In the genomic region with DNA sequence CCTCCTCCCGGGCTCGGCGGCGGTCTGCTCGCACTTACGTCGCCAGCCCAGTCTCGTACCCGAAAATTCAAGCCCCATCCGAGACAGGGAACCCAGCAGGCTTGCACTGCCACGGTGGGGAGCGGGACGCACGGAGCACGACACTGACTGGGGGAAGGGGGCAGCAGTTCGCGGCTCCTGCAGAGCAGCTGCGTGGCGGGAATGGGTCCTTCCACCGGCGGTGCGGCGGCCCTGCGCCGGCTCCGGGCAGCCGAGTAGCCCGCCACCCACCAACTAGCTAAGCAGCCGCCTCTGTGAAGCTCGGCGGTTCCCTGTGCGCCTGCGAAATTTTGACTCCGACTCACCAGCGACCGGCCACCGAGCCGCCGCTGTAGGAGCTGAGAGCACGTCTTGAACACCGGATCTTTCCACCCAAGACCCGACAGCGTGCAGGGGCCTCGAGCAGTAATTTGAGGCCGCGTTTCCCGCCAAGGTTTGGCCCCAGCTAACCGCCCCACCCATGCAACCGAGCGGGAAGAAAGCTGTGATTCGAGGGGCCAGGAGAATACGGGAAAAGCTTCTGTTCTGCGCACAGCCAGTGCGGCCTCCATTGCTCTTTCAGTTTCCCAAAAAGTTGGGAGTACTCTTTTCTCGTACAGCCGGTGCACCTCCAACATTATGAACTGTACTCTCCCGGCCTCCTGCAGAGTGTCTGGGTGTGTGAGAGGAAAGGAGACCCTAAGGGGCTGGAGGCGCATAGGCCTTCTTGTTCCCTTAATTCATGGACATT, we compare ENCODE assay signal across 1 cellular context.
TF ChIP-seq lines count a peak whose summit lies in the region.

No MANE protein-coding gene starts in this region.

TF ChIP-seq in SK-N-SH treated with all-trans-retinoic acid at 6 μM for 48 hours, 23 proteins besides CTCF, POLR2A, EP300 and RAD21 (continued from another document):
- TF ChIP-seq, protein P1, sequence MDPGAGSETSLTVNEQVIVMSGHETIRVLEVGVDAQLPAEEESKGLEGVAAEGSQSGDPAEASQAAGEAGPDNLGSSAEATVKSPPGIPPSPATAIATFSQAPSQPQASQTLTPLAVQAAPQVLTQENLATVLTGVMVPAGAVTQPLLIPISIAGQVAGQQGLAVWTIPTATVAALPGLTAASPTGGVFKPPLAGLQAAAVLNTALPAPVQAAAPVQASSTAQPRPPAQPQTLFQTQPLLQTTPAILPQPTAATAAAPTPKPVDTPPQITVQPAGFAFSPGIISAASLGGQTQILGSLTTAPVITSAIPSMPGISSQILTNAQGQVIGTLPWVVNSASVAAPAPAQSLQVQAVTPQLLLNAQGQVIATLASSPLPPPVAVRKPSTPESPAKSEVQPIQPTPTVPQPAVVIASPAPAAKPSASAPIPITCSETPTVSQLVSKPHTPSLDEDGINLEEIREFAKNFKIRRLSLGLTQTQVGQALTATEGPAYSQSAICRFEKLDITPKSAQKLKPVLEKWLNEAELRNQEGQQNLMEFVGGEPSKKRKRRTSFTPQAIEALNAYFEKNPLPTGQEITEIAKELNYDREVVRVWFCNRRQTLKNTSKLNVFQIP (CRISPR knock-in tag; IDR thresholded peaks at IDR 0.05; ENCODE audit: borderline replicate concordance, low read depth), result no peak
- TF ChIP-seq ZNF8 (CRISPR knock-in tag; IDR thresholded peaks at IDR 0.05) (no peak), ZNF70 (CRISPR knock-in tag; IDR thresholded peaks at IDR 0.05) (no peak), ZFP30 (CRISPR knock-in tag; IDR thresholded peaks at IDR 0.05) (no peak), ISL1 (CRISPR knock-in tag; IDR thresholded peaks at IDR 0.05) (no peak), OSR1 (CRISPR knock-in tag; IDR thresholded peaks at IDR 0.05) (no peak), RARB (CRISPR knock-in tag; IDR thresholded peaks at IDR 0.05) (no peak), ZC3H10 (CRISPR knock-in tag; IDR thresholded peaks at IDR 0.05) (no peak), ESRRG (CRISPR knock-in tag; IDR thresholded peaks at IDR 0.05) (no peak)
- TF ChIP-seq, protein P2, sequence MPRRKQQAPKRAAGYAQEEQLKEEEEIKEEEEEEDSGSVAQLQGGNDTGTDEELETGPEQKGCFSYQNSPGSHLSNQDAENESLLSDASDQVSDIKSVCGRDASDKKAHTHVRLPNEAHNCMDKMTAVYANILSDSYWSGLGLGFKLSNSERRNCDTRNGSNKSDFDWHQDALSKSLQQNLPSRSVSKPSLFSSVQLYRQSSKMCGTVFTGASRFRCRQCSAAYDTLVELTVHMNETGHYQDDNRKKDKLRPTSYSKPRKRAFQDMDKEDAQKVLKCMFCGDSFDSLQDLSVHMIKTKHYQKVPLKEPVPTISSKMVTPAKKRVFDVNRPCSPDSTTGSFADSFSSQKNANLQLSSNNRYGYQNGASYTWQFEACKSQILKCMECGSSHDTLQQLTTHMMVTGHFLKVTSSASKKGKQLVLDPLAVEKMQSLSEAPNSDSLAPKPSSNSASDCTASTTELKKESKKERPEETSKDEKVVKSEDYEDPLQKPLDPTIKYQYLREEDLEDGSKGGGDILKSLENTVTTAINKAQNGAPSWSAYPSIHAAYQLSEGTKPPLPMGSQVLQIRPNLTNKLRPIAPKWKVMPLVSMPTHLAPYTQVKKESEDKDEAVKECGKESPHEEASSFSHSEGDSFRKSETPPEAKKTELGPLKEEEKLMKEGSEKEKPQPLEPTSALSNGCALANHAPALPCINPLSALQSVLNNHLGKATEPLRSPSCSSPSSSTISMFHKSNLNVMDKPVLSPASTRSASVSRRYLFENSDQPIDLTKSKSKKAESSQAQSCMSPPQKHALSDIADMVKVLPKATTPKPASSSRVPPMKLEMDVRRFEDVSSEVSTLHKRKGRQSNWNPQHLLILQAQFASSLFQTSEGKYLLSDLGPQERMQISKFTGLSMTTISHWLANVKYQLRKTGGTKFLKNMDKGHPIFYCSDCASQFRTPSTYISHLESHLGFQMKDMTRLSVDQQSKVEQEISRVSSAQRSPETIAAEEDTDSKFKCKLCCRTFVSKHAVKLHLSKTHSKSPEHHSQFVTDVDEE (CRISPR knock-in tag; IDR thresholded peaks at IDR 0.05), result no peak
- TF ChIP-seq, protein P3, sequence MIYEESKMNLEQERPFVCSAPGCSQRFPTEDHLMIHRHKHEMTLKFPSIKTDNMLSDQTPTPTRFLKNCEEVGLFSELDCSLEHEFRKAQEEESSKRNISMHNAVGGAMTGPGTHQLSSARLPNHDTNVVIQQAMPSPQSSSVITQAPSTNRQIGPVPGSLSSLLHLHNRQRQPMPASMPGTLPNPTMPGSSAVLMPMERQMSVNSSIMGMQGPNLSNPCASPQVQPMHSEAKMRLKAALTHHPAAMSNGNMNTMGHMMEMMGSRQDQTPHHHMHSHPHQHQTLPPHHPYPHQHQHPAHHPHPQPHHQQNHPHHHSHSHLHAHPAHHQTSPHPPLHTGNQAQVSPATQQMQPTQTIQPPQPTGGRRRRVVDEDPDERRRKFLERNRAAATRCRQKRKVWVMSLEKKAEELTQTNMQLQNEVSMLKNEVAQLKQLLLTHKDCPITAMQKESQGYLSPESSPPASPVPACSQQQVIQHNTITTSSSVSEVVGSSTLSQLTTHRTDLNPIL (CRISPR knock-in tag; IDR thresholded peaks at IDR 0.05; ENCODE audit: low read depth), result no peak
- TF ChIP-seq, protein P4, sequence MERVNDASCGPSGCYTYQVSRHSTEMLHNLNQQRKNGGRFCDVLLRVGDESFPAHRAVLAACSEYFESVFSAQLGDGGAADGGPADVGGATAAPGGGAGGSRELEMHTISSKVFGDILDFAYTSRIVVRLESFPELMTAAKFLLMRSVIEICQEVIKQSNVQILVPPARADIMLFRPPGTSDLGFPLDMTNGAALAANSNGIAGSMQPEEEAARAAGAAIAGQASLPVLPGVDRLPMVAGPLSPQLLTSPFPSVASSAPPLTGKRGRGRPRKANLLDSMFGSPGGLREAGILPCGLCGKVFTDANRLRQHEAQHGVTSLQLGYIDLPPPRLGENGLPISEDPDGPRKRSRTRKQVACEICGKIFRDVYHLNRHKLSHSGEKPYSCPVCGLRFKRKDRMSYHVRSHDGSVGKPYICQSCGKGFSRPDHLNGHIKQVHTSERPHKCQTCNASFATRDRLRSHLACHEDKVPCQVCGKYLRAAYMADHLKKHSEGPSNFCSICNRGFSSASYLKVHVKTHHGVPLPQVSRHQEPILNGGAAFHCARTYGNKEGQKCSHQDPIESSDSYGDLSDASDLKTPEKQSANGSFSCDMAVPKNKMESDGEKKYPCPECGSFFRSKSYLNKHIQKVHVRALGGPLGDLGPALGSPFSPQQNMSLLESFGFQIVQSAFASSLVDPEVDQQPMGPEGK (CRISPR knock-in tag; IDR thresholded peaks at IDR 0.05; ENCODE audit: borderline replicate concordance), result no peak
